In genomic region chr3:126595479-126595878, GRCh38 we compare ENCODE assay signal across 13 cellular contexts. TPM values are rescaled to one million over a fixed set of nuclear protein-coding genes. Genes with fewer than 3 reads are reported as not detected.
"Had no signal": no experiment of that assay in that cellular context is flagged by ENCODE, and none has a peak within 500 bp of the region (broad histone marks: within the 10 kb centered on the region; RNA-seq: fewer than 3 reads in every experiment).

No MANE protein-coding gene starts in this region.

RNA-seq across cellular contexts. Expression of gene C3orf22, which starts 36.7 kb away (rescaled TPM):
- total RNA-seq: activated B cell treated with CpG ODN at 0.5 μM for 24 hours; activated CD4-positive, alpha-beta memory T cell treated with anti-CD3 and anti-CD28 coated beads for 36 hours; activated CD4-positive, alpha-beta memory T cell treated with anti-CD3 and anti-CD28 coated beads, Interleukin-2, amount 10 ng/mL, durations not matched to agents 7 days and 5 days; activated CD4-positive, alpha-beta T cell treated with anti-CD3 and anti-CD28 coated beads for 36 hours; activated CD4-positive, alpha-beta T cell treated with anti-CD3 and anti-CD28 coated beads, Interleukin-2, amount 10 ng/mL, durations not matched to agents 24 days and 14 days; activated CD4-positive, alpha-beta T cell treated with anti-CD3 and anti-CD28 coated beads, Interleukin-2, amount 10 ng/mL, durations not matched to agents 7 days and 5 days; activated CD8-positive, alpha-beta memory T cell treated with anti-CD3 and anti-CD28 coated beads for 36 hours; activated CD8-positive, alpha-beta memory T cell treated with anti-CD3 and anti-CD28 coated beads, Interleukin-2, amount 10 ng/mL, durations not matched to agents 7 days and 5 days; activated CD8-positive, alpha-beta T cell treated with anti-CD3 and anti-CD28 coated beads for 36 hours; activated CD8-positive, alpha-beta T cell treated with anti-CD3 and anti-CD28 coated beads, Interleukin-2, amount 10 ng/mL, durations not matched to agents 7 days and 5 days; T-helper 1 cell treated with Interleukin-12 subunit alpha and Interleukin-12 subunit beta and Interleukin-4 antibody, amounts not matched to agents 30 ng/mL and 1 ng/mL, for 36 hours; T-helper 17 cell; T-helper 2 cell treated with Interferon-gamma antibody and Interleukin-4, amounts not matched to agents 100 ng/mL and 5 ng/mL, for 36 hours had no signal
